1 cellular context compared by ENCODE assay signal in genomic region chr6:131058236-131058635, GRCh38.
TF ChIP-seq lines count a peak whose summit lies in the region.

No MANE protein-coding gene starts in this region.

TF ChIP-seq in IMR-90, 13 proteins besides CTCF, POLR2A, EP300 and RAD21 (continued from another document):
- TF ChIP-seq ELK1 (IDR thresholded peaks at IDR 0.05; ENCODE audit: borderline replicate concordance, low read depth, low read length): no peak
- TF ChIP-seq MXI1 (IDR thresholded peaks at IDR 0.05; ENCODE audit: borderline replicate concordance, low read depth, low read length): no peak
- TF ChIP-seq NFE2L2 (IDR thresholded peaks at IDR 0.05; ENCODE audit: low read depth, low read length): no peak
- no peak for TF ChIP-seq RFX5 (IDR thresholded peaks at IDR 0.05; ENCODE audit: low read depth, low read length)
- no peak for TF ChIP-seq CHD1 (IDR thresholded peaks at IDR 0.05; ENCODE audit: low read depth, low read length)
- TF ChIP-seq BHLHE40 (IDR thresholded peaks at IDR 0.05; ENCODE audit: low read depth, low read length): no peak
- TF ChIP-seq MAFK (IDR thresholded peaks at IDR 0.05; ENCODE audit: low read depth, low read length): no peak
- TF ChIP-seq FOS (IDR thresholded peaks at IDR 0.05; ENCODE audit: low read depth, low read length): no peak
- TF ChIP-seq SMC3 (IDR thresholded peaks at IDR 0.05; ENCODE audit: low read depth, low read length): no peak
- no peak for TF ChIP-seq RCOR1 (IDR thresholded peaks at IDR 0.05; ENCODE audit: insufficient replicate concordance, low read length)
